1 cellular context compared by ENCODE assay signal in the genomic region with DNA sequence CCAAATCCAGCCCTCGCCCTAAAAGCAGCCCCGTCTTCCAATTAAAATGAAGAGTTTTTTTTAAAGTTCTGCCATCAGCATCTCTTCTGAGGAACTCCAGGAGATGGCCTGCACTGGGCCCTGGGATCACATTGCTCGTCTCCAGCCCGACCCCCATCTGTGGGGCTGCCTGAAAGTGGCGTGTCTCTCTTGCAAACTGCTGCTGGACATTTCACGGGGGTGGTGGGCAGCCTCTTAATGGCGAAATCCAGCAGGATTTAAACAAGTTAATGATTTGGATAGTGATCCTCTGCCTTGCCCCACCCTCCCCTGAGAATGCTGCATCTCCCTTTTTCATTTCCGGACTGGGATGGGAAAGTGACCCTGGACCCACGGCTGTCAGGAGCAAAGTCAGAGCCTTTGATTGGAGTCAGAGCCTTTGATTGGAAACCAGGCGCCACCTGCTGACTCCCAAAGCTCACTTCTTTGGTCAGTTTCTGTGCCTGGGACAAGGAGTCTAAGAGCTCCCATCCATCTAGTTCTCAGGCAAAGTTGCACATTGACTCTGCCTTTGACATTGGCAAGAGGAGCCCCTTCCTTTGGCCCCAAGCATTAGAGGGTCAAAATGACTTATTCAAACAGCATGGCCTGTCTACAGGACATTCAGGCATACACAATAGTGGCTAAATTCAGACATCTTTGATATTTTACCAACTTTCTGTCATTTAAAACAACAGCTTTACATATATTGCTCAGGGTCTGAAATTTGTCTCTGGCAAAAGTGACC.
TF ChIP-seq lines count a peak whose summit lies in the region.

No MANE protein-coding gene starts in this region.

TF ChIP-seq in H1, 55 proteins besides CTCF, POLR2A, EP300 and RAD21:
- TF ChIP-seq YY1 (IDR thresholded peaks at IDR 0.05; ENCODE audit: low read depth, low read length) (0 out of 2 replicates have a peak, but pooled peaks have one; percentile 11), JUN (IDR thresholded peaks at IDR 0.05; ENCODE audit: low read depth, low read length) (no peak), EGR1 (IDR thresholded peaks at IDR 0.05; ENCODE audit: borderline replicate concordance, low read depth, low read length) (no peak), HDAC6 (IDR thresholded peaks at IDR 0.05; ENCODE audit: low read depth, low read length) (no peak), GABPA (IDR thresholded peaks at IDR 0.05; ENCODE audit: borderline replicate concordance, insufficient read depth, low read length) (peak; percentile 14; the same call in 1 of the 2 replicates), CREB1 (IDR thresholded peaks at IDR 0.05) (no peak), EZH2 (IDR thresholded peaks at IDR 0.05; ENCODE audit: low read depth, low read length, severe bottlenecking) (no peak), PHF8 (conservative IDR thresholded peaks at IDR 0.05; ENCODE audit: low read depth, low read length) (no peak), KDM4A (IDR thresholded peaks at IDR 0.05; ENCODE audit: low read depth, low read length, severe bottlenecking) (no peak), NANOG (IDR thresholded peaks at IDR 0.05; ENCODE audit: insufficient read depth, low read depth, low read length, poor library complexity, severe bottlenecking) (no peak)
